In the genomic region with DNA sequence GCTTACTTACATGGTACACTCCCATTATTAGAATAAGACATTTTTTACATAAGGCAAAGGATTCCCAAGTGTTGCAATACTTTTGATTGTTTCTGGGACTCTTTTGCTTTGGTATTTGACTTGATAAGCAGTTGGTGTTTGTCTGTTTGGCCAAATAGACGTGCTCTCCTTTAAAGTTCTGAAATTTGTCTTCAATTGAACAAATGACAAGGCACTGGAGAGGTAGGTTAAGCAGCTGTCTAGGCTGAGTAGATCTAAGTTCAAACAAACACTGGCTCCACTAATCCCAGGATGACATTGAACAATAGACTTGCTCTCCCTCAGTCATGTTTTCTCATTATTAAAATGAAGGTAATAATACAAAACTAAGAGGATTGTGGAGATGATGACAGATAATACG, we compare ENCODE assay signal across 10 cellular contexts.
"Had no signal": no experiment of that assay in that cellular context is flagged by ENCODE, and none has a peak within 500 bp of the region (broad histone marks: within the 10 kb centered on the region; RNA-seq: fewer than 3 reads in every experiment).

No MANE protein-coding gene starts in this region.

- ATAC-seq: HCT116 had no signal

- H3K36me3 ChIP-seq: HAP-1 had no signal

- H3K4me3 ChIP-seq: GM23248, HAP-1 had no signal

- H3K27ac ChIP-seq: GM23248, KMS-11 had no signal

- FAIRE-seq: HTR-8/SVneo had no signal

- DNase-seq: GM23248, GOT3, H7, HFFc6, Karpas-422, KBM-7 had no signal
